In genomic region chr9:135505406-135506187, GRCh38 we compare ENCODE assay signal across 17 cellular contexts. TPM values are rescaled to one million over a fixed set of nuclear protein-coding genes. Genes with fewer than 3 reads are reported as not detected.
DNase-seq lines count a peak whose midpoint lies in the region; ATAC-seq and TF ChIP-seq lines count a peak whose summit lies in the region.
"Had no signal": no experiment of that assay in that cellular context is flagged by ENCODE, and none has a peak within 500 bp of the region (broad histone marks: within the 10 kb centered on the region; RNA-seq: fewer than 3 reads in every experiment).

No MANE protein-coding gene starts in this region.

- intact Hi-C loops in sigmoid colon (cut with DNase I), result no loop called here

- H3K27me3 ChIP-seq in RWPE2 (ENCODE audit: insufficient read depth, poor library complexity, severe bottlenecking) (no peaks in the 10 kb centered on the region), endodermal cell (ENCODE audit: control insufficient read depth, insufficient read depth, low read length, poor library complexity, severe bottlenecking) (no peaks in the 10 kb centered on the region), sigmoid colon (no peaks in the 10 kb centered on the region), MG63 (no peaks in the 10 kb centered on the region)
- H3K27me3 ChIP-seq: Peyer's patch had no signal

- TF ChIP-seq EP300 in sigmoid colon (IDR thresholded peaks at IDR 0.05), result no peak

- H3K36me3 Mint-ChIP-seq in endodermal cell (ENCODE audit: low read depth), result peaks cover 26% of the 10 kb centered on the region

- H3K4me1 Mint-ChIP-seq in endodermal cell, result peaks cover 4% of the 10 kb centered on the region

- H3K9ac ChIP-seq in endodermal cell (ENCODE audit: extremely low read depth, low read length, poor library complexity, severe bottlenecking), result no peak overlapping the region

- H3K27ac ChIP-seq in RWPE2 (ENCODE audit: poor library complexity, severe bottlenecking) (no peak overlapping the region), endodermal cell (ENCODE audit: low read depth, low read length) (no peak overlapping the region), sigmoid colon (no peak overlapping the region)
- H3K27ac ChIP-seq: epithelial cell of prostate, Peyer's patch, skin epidermis, thoracic aorta, VCaP had no signal

- no peaks in the 10 kb centered on the region for H3K9me3 ChIP-seq in RWPE2 (ENCODE audit: severe bottlenecking)
- no peaks in the 10 kb centered on the region for H3K9me3 ChIP-seq in endodermal cell (ENCODE audit: control insufficient read depth, low read length)
- H3K9me3 ChIP-seq in sigmoid colon, result no peaks in the 10 kb centered on the region
- H3K9me3 ChIP-seq in MG63, result peaks cover 6% of the 10 kb centered on the region
- H3K9me3 ChIP-seq: Peyer's patch, thoracic aorta had no signal

- H3K9me3 Mint-ChIP-seq in endodermal cell, result peaks cover 6% of the 10 kb centered on the region

- no peak for TF ChIP-seq CTCF in RWPE2 (IDR thresholded peaks at IDR 0.05; ENCODE audit: poor library complexity, severe bottlenecking)
- TF ChIP-seq CTCF in endodermal cell (conservative IDR thresholded peaks at IDR 0.05), result no peak
- TF ChIP-seq CTCF in sigmoid colon (IDR thresholded peaks at IDR 0.05), result no peak

- no peak for TF ChIP-seq POLR2A in sigmoid colon (IDR thresholded peaks at IDR 0.05)

- H3K4me3 Mint-ChIP-seq in endodermal cell, result no peak overlapping the region
- H3K4me3 Mint-ChIP-seq: activated naive CD4-positive, alpha-beta T cell treated with anti-CD3 and anti-CD28 coated beads, Interleukin-2, amount 50 U/mL, for 24 hours; activated T-helper 1 cell treated with anti-CD3 and anti-CD28 coated beads, Interleukin-12 subunit alpha, Interleukin-12 subunit beta, Interleukin-2, Interleukin-4 antibody, amounts not matched to agents 30 ng/mL and 10 ng/mL and 1 ng/mL, durations not matched to agents 14 hours and 24 hours and 36 hours; CD4-positive, alpha-beta T cell had no signal

- DNase-seq in RWPE2 (ENCODE audit: low spot score) (peak; percentile 49), endodermal cell (no peak), sigmoid colon (peak; percentile 54), midbrain (lab: John Stamatoyannopoulos, UW) (no peak), MG63 (no peak)

- peaks cover 31% of the 10 kb centered on the region for H3K36me3 ChIP-seq in RWPE2 (ENCODE audit: low read depth)
- H3K36me3 ChIP-seq in endodermal cell (ENCODE audit: control insufficient read depth, insufficient read depth, low read length), result peaks cover 37% of the 10 kb centered on the region
- peaks cover 9 to 38% (median 20%) of the 10 kb centered on the region in 4 donors for H3K36me3 ChIP-seq in sigmoid colon
- H3K36me3 ChIP-seq in MG63, result peaks cover 34% of the 10 kb centered on the region

- ATAC-seq in RWPE2 (ENCODE audit: low read depth), result no peak

- H3K4me3 ChIP-seq in RWPE2 (ENCODE audit: severe bottlenecking) (no peak overlapping the region), endodermal cell (ENCODE audit: low read length) (no peak overlapping the region), sigmoid colon (no peak overlapping the region), MG63 (no peak overlapping the region)
- H3K4me3 ChIP-seq: Peyer's patch, skin epidermis, thoracic aorta had no signal

- WGBS in endodermal cell (ENCODE audit: insufficient coverage in 1 of 2, insufficient read length in 1 of 2), 2 experiments, result 93% methylated on average over 16 to 24 of the region's 24 CpGs
- 89 to 90% methylated on average over 24 of the region's 24 CpGs for WGBS in sigmoid colon, 2 donors

- H3K4me1 ChIP-seq in RWPE2 (ENCODE audit: insufficient read depth, poor library complexity, severe bottlenecking) (no peaks in the 10 kb centered on the region), endodermal cell (ENCODE audit: control insufficient read depth, insufficient read depth, low read length) (peaks cover 7% of the 10 kb centered on the region), sigmoid colon (peaks cover 0 to 26% (median 22%) of the 10 kb centered on the region in 4 donors)

- peaks cover 2% of the 10 kb centered on the region for H3K27me3 Mint-ChIP-seq in endodermal cell (ENCODE audit: insufficient read depth)
- H3K27me3 Mint-ChIP-seq: CD4-positive, alpha-beta T cell had no signal

- H3K27ac Mint-ChIP-seq in endodermal cell, result peak overlapping the region; percentile 13
- H3K27ac Mint-ChIP-seq: activated T-helper 1 cell treated with anti-CD3 and anti-CD28 coated beads, Interleukin-12 subunit alpha, Interleukin-12 subunit beta, Interleukin-2, Interleukin-4 antibody, amounts not matched to agents 30 ng/mL and 10 ng/mL and 1 ng/mL, durations not matched to agents 14 hours and 24 hours and 36 hours; CD4-positive, alpha-beta T cell had no signal

RNA-seq across cellular contexts. Expression of gene MRPS2, which starts 5.1 kb away (rescaled TPM):
- 10 to 100 TPM; 50.2 to 53.1 TPM for total RNA-seq in endodermal cell
- 51.4 TPM for polyA plus RNA-seq in endodermal cell (2013, experiment 1 of 2)
- polyA plus RNA-seq in endodermal cell (2013, experiment 2 of 2), result 44.0 TPM
- 10 to 100 TPM; 30.0 to 38.0 (median 36.4) TPM for total RNA-seq in sigmoid colon
- polyA plus RNA-seq in sigmoid colon, result 10 to 100 TPM; 36.5 to 61.6 (median 37.8) TPM
- 20.7 and 24.1 TPM in 2 replicates for total RNA-seq in MG63 (2014; rRNA removed; shearing (Covaris generic); ENCODE audit: low replicate concordance)

RNA-seq across cellular contexts. Expression of gene LCN1, which starts 15.6 kb away (rescaled TPM):
- total RNA-seq in endodermal cell, result not detected
- polyA plus RNA-seq in endodermal cell (2013, experiment 1 of 2), result not detected
- polyA plus RNA-seq in endodermal cell (2013, experiment 2 of 2), result not detected
- total RNA-seq in sigmoid colon, result not detected
- under 1 TPM in 1 of 3 donors, not detected in 2; 0.10 TPM for polyA plus RNA-seq in sigmoid colon
- not detected in 2 replicates for total RNA-seq in MG63 (2014; rRNA removed; shearing (Covaris generic); ENCODE audit: low replicate concordance)
- total RNA-seq: activated T-helper 1 cell treated with anti-CD3 and anti-CD28 coated beads, Interleukin-12 subunit alpha, Interleukin-12 subunit beta, Interleukin-2, Interleukin-4 antibody, amounts not matched to agents 30 ng/mL and 10 ng/mL and 1 ng/mL, durations not matched to agents 14 hours and 24 hours and 36 hours; astrocyte; CD4-positive, alpha-beta T cell; left colon; Peyer's patch; pulmonary artery endothelial cell; SK-MEL-5; thoracic aorta had no signal

RNA-seq across cellular contexts. Expression of gene PPP1R26, which starts 26.0 kb away (rescaled TPM):
- total RNA-seq in endodermal cell, result 10 to 100 TPM; 43.2 to 54.5 TPM
- 21.4 TPM for polyA plus RNA-seq in endodermal cell (2013, experiment 1 of 2)
- 20.9 TPM for polyA plus RNA-seq in endodermal cell (2013, experiment 2 of 2)
- total RNA-seq in sigmoid colon, result 10 to 100 TPM in 1 of 4 donors, 1 to 10 TPM in 3; 8.8 to 12.7 (median 9.8) TPM
- 10 to 100 TPM in 1 of 3 donors, 1 to 10 TPM in 2; 4.8 to 10.9 (median 5.3) TPM for polyA plus RNA-seq in sigmoid colon
- total RNA-seq in MG63 (2014; rRNA removed; shearing (Covaris generic); ENCODE audit: low replicate concordance), result 19.8 and 20.3 TPM in 2 replicates

RNA-seq across cellular contexts. Expression of gene OBP2A, which starts 40.3 kb away (rescaled TPM):
- not detected for total RNA-seq in endodermal cell
- polyA plus RNA-seq in endodermal cell (2013, experiment 1 of 2), result not detected
- not detected for polyA plus RNA-seq in endodermal cell (2013, experiment 2 of 2)
- not detected for total RNA-seq in sigmoid colon
- not detected for polyA plus RNA-seq in sigmoid colon
- total RNA-seq in MG63 (2014; rRNA removed; shearing (Covaris generic); ENCODE audit: low replicate concordance), result not detected in 2 replicates
- total RNA-seq: activated T-helper 1 cell treated with anti-CD3 and anti-CD28 coated beads, Interleukin-12 subunit alpha, Interleukin-12 subunit beta, Interleukin-2, Interleukin-4 antibody, amounts not matched to agents 30 ng/mL and 10 ng/mL and 1 ng/mL, durations not matched to agents 14 hours and 24 hours and 36 hours; astrocyte; CD4-positive, alpha-beta T cell; left colon; Peyer's patch; pulmonary artery endothelial cell; SK-MEL-5; thoracic aorta had no signal

RNA-seq across cellular contexts. Expression of gene PAEP, which starts 56.0 kb away (rescaled TPM):
- total RNA-seq in endodermal cell (not detected), sigmoid colon (not detected)
- polyA plus RNA-seq in endodermal cell (2013, experiment 1 of 2), result not detected
- not detected for polyA plus RNA-seq in endodermal cell (2013, experiment 2 of 2)
- not detected for polyA plus RNA-seq in sigmoid colon
- total RNA-seq in MG63 (2014; rRNA removed; shearing (Covaris generic); ENCODE audit: low replicate concordance), result not detected in 2 replicates
- total RNA-seq: activated T-helper 1 cell treated with anti-CD3 and anti-CD28 coated beads, Interleukin-12 subunit alpha, Interleukin-12 subunit beta, Interleukin-2, Interleukin-4 antibody, amounts not matched to agents 30 ng/mL and 10 ng/mL and 1 ng/mL, durations not matched to agents 14 hours and 24 hours and 36 hours; CD4-positive, alpha-beta T cell; left colon; Peyer's patch; pulmonary artery endothelial cell; thoracic aorta had no signal

Comparison
In these comparisons a context has a peak if more than half of its experiments do, and no peak if none do; other contexts are left out.
1. DNase-seq: peak in RWPE2 (single experiment) and sigmoid colon (single experiment); none in endodermal cell (single experiment), midbrain (single experiment) and MG63 (single experiment).